Comparison of ENCODE assay signal across 11 cellular contexts in genomic region chr12:124359671-124360581, GRCh38.
DNase-seq lines count a peak whose midpoint lies in the region; TF ChIP-seq lines count a peak whose summit lies in the region.
"Had no signal": no experiment of that assay in that cellular context is flagged by ENCODE, and none has a peak within 500 bp of the region (broad histone marks: within the 10 kb centered on the region; RNA-seq: fewer than 3 reads in every experiment).

No MANE protein-coding gene starts in this region.

- POLR2A ChIA-PET in CD4-positive, alpha-beta memory T cell (lab: Charles Lee; ENCODE audit: partially characterized antibody) = no interaction called here

- H3K36me3 Mint-ChIP-seq in CD4-positive, alpha-beta memory T cell = peaks cover 16 to 48% of the 10 kb centered on the region in 2 donors

- peak overlapping the region in 4 of 7 donors; percentile 25 to 83 (median 59) for H3K27ac Mint-ChIP-seq in CD4-positive, alpha-beta memory T cell

- no peak overlapping the region for H2AK5ac ChIP-seq in trophoblast cell (ENCODE audit: low read length)

- H3K36me3 ChIP-seq in CD4-positive, alpha-beta memory T cell (ENCODE audit: insufficient read depth, low read length) = peaks cover 37% of the 10 kb centered on the region
- H3K36me3 ChIP-seq in trophoblast cell (ENCODE audit: control insufficient read depth in 1 of 2, insufficient read depth in 2 of 2, low read length in 2 of 2) = peaks cover 90 to 93% of the 10 kb centered on the region in 2 experiments
- peaks cover 66% of the 10 kb centered on the region for H3K36me3 ChIP-seq in osteoblast (ENCODE audit: insufficient read depth, low read length)
- peaks cover 74% of the 10 kb centered on the region for H3K36me3 ChIP-seq in effector memory CD4-positive, alpha-beta T cell (ENCODE audit: control insufficient read depth, insufficient read depth, low read length)

- peaks cover 74% of the 10 kb centered on the region for H4K20me1 ChIP-seq in osteoblast (ENCODE audit: insufficient read depth, low read length)

- intact Hi-C loops in CD4-positive, alpha-beta memory T cell (cut with micrococcal nuclease) = no loop called here

- H2BK120ac ChIP-seq in trophoblast cell (ENCODE audit: insufficient read depth, low read length, poor library complexity) = no peak overlapping the region

- no peak for DNase-seq in CD4-positive, alpha-beta memory T cell
- peak; percentile 67 for DNase-seq in NCI-H2196 treated with DMSO at 0.1 percent for 48 hours (lab: John Stamatoyannopoulos, UW; ENCODE audit: unreplicated experiment)
- peak; percentile 66 for DNase-seq in fibroblast of the conjunctiva (ENCODE audit: low read depth)
- no peak for DNase-seq in trophoblast cell
- DNase-seq in osteoblast (ENCODE audit: insufficient read length, low spot score, missing footprints) = no peak
- no peak for DNase-seq in NCI-H510A (lab: John Stamatoyannopoulos, UW)
- DNase-seq in GM03348 (ENCODE audit: low spot score) = no peak
- DNase-seq in effector memory CD4-positive, alpha-beta T cell = no peak
- DNase-seq: DND-41, GM23248, NCI-H524 treated with DMSO at 0.1 percent for 48 hours had no signal

- TF ChIP-seq CTCF in osteoblast (IDR thresholded peaks at IDR 0.05; ENCODE audit: extremely low read depth, low read depth, low read length) = no peak

- peaks cover 0 to 6% (median under 1%) of the 10 kb centered on the region in 4 donors for H3K4me1 Mint-ChIP-seq in CD4-positive, alpha-beta memory T cell

- no peak overlapping the region for H3K14ac ChIP-seq in trophoblast cell (ENCODE audit: low read length)

- no CpG with 5 or more reads among the region's 37 CpGs for WGBS in trophoblast cell (ENCODE audit: extremely low coverage, insufficient coverage, insufficient read length)

- no peak overlapping the region for H3K9ac ChIP-seq in trophoblast cell (ENCODE audit: low read length)
- H3K9ac ChIP-seq: GM23248 had no signal

- no peak overlapping the region for H3K4me2 ChIP-seq in trophoblast cell (ENCODE audit: low read length)
- H3K4me2 ChIP-seq in osteoblast (ENCODE audit: insufficient read depth, low read length) = no peak overlapping the region

- no peaks in the 10 kb centered on the region for H3K9me3 ChIP-seq in CD4-positive, alpha-beta memory T cell (ENCODE audit: control insufficient read depth in 1 of 2, low read length in 2 of 2)
- H3K9me3 ChIP-seq in trophoblast cell (ENCODE audit: insufficient read depth, low read depth, low read length) (peaks cover 5% of the 10 kb centered on the region), osteoblast (ENCODE audit: low read depth, low read length) (no peaks in the 10 kb centered on the region)
- no peaks in the 10 kb centered on the region for H3K9me3 ChIP-seq in effector memory CD4-positive, alpha-beta T cell (ENCODE audit: control insufficient read depth, low read length)

- H4K91ac ChIP-seq in trophoblast cell (ENCODE audit: low read depth, low read length) = no peak overlapping the region

- H2BK12ac ChIP-seq in trophoblast cell (ENCODE audit: low read length) = no peak overlapping the region

- H3K27me3 ChIP-seq in CD4-positive, alpha-beta memory T cell (ENCODE audit: insufficient read depth, low read length) = no peaks in the 10 kb centered on the region
- H3K27me3 ChIP-seq in trophoblast cell (ENCODE audit: insufficient read depth, low read length) (no peaks in the 10 kb centered on the region), osteoblast (ENCODE audit: insufficient read depth, low read length) (no peaks in the 10 kb centered on the region)
- no peaks in the 10 kb centered on the region for H3K27me3 ChIP-seq in effector memory CD4-positive, alpha-beta T cell (replicated peaks; ENCODE audit: control insufficient read depth, insufficient read depth, low read length, poor library complexity, severe bottlenecking)

- peak overlapping the region; percentile 21 for H3K18ac ChIP-seq in trophoblast cell (ENCODE audit: low read length)

- H3K79me1 ChIP-seq in trophoblast cell (ENCODE audit: low read length) = no peaks in the 10 kb centered on the region

- H3K23ac ChIP-seq in trophoblast cell (ENCODE audit: low read length) = no peak overlapping the region

- no peak overlapping the region for H3K27ac ChIP-seq in CD4-positive, alpha-beta memory T cell (ENCODE audit: low read depth, low read length)
- H3K27ac ChIP-seq in trophoblast cell (ENCODE audit: low read depth, low read length) = no peak overlapping the region
- no peak overlapping the region for H3K27ac ChIP-seq in osteoblast (ENCODE audit: low read depth, low read length)
- no peak overlapping the region for H3K27ac ChIP-seq in effector memory CD4-positive, alpha-beta T cell (ENCODE audit: insufficient read depth, low read length, poor library complexity, severe bottlenecking)
- H3K27ac ChIP-seq: GM23248 had no signal

- H3K4me1 ChIP-seq in CD4-positive, alpha-beta memory T cell (ENCODE audit: insufficient read depth, low read length) = no peaks in the 10 kb centered on the region
- no peaks in the 10 kb centered on the region for H3K4me1 ChIP-seq in trophoblast cell (ENCODE audit: control insufficient read depth in 1 of 2, insufficient read depth in 2 of 2, low read length in 2 of 2)
- no peaks in the 10 kb centered on the region for H3K4me1 ChIP-seq in osteoblast (ENCODE audit: insufficient read depth, low read length)
- no peaks in the 10 kb centered on the region for H3K4me1 ChIP-seq in effector memory CD4-positive, alpha-beta T cell (ENCODE audit: control insufficient read depth, insufficient read depth, low read length, poor library complexity, severe bottlenecking)

- no peak overlapping the region for H4K12ac ChIP-seq in trophoblast cell (ENCODE audit: low read depth, low read length)

- no peak overlapping the region for H3K4me3 ChIP-seq in CD4-positive, alpha-beta memory T cell (ENCODE audit: low read length in 2 of 2)
- H3K4me3 ChIP-seq in trophoblast cell (ENCODE audit: low read depth, low read length) = no peak overlapping the region
- H3K4me3 ChIP-seq in osteoblast (ENCODE audit: insufficient read depth, low read length) = no peak overlapping the region
- no peak overlapping the region for H3K4me3 ChIP-seq in effector memory CD4-positive, alpha-beta T cell (ENCODE audit: insufficient read depth, low read depth, low read length, poor library complexity, severe bottlenecking)
- H3K4me3 ChIP-seq: GM23248 had no signal

- no peak overlapping the region for H3K4me3 Mint-ChIP-seq in CD4-positive, alpha-beta memory T cell

- H2AFZ ChIP-seq in trophoblast cell (ENCODE audit: insufficient read depth, low read length, poor library complexity) (no peak overlapping the region), osteoblast (ENCODE audit: low read length) (no peak overlapping the region)
- H2AFZ ChIP-seq: GM23248 had no signal

- H3K9me3 Mint-ChIP-seq in CD4-positive, alpha-beta memory T cell = no peaks in the 10 kb centered on the region

- CTCF ChIA-PET in CD4-positive, alpha-beta memory T cell (lab: Charles Lee; ENCODE audit: partially characterized antibody) = no interaction called here

- no peak overlapping the region for H2BK5ac ChIP-seq in trophoblast cell (ENCODE audit: low read depth, low read length, poor library complexity)

- no peak overlapping the region for H4K8ac ChIP-seq in trophoblast cell (ENCODE audit: low read depth, low read length)

- no peak overlapping the region for H3K4ac ChIP-seq in trophoblast cell (ENCODE audit: low read depth, low read length)

- H3K79me2 ChIP-seq in trophoblast cell (ENCODE audit: control insufficient read depth, insufficient read depth, low read length, poor library complexity) (no peaks in the 10 kb centered on the region), osteoblast (ENCODE audit: insufficient read depth, low read length) (peaks cover 96% of the 10 kb centered on the region)

- H3K27me3 Mint-ChIP-seq in CD4-positive, alpha-beta memory T cell = no peaks in the 10 kb centered on the region

Comparison
In these comparisons a context has a peak if more than half of its experiments do, and no peak if none do; other contexts are left out.
1. DNase-seq: peak in NCI-H2196 treated with DMSO at 0.1 percent for 48 hours (single experiment) and fibroblast of the conjunctiva (single experiment); none in CD4-positive, alpha-beta memory T cell (0 of 5), trophoblast cell (0 of 2), osteoblast (single experiment), NCI-H510A (single experiment), GM03348 (single experiment) and effector memory CD4-positive, alpha-beta T cell (0 of 3).